ENCODE assay signal across 2 cellular contexts in the genomic region with DNA sequence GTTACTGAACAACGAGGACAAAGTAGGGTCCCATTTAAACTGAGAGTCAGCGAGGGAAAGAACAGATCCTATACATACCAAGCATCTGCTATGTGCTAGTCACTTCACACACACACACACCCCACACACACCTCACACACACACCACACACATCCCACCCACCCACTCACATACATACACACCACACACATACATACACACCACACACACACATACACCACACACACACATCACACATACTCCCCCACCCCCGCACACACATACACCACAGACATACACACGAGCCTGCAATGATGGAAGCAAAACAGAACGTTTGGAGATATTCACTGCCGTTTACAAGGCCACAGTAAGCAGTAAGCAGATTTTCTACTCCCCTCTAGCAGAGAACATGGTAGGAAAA.
TF ChIP-seq lines count a peak whose summit lies in the region.

No MANE protein-coding gene starts in this region.

TF ChIP-seq in SK-N-SH, 30 proteins besides CTCF, POLR2A, EP300 and RAD21 (continued from another document):
- TF ChIP-seq, protein P1, sequence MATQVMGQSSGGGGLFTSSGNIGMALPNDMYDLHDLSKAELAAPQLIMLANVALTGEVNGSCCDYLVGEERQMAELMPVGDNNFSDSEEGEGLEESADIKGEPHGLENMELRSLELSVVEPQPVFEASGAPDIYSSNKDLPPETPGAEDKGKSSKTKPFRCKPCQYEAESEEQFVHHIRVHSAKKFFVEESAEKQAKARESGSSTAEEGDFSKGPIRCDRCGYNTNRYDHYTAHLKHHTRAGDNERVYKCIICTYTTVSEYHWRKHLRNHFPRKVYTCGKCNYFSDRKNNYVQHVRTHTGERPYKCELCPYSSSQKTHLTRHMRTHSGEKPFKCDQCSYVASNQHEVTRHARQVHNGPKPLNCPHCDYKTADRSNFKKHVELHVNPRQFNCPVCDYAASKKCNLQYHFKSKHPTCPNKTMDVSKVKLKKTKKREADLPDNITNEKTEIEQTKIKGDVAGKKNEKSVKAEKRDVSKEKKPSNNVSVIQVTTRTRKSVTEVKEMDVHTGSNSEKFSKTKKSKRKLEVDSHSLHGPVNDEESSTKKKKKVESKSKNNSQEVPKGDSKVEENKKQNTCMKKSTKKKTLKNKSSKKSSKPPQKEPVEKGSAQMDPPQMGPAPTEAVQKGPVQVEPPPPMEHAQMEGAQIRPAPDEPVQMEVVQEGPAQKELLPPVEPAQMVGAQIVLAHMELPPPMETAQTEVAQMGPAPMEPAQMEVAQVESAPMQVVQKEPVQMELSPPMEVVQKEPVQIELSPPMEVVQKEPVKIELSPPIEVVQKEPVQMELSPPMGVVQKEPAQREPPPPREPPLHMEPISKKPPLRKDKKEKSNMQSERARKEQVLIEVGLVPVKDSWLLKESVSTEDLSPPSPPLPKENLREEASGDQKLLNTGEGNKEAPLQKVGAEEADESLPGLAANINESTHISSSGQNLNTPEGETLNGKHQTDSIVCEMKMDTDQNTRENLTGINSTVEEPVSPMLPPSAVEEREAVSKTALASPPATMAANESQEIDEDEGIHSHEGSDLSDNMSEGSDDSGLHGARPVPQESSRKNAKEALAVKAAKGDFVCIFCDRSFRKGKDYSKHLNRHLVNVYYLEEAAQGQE (IDR thresholded peaks at IDR 0.05; ENCODE audit: low read depth, low read length) = no peak

TF ChIP-seq in SK-N-SH treated with all-trans-retinoic acid at 6 μM for 48 hours, 23 proteins besides CTCF, POLR2A, EP300 and RAD21 (continued from another document):
- TF ChIP-seq ZC3H10 (CRISPR knock-in tag; IDR thresholded peaks at IDR 0.05) (no peak), TCF4 (CRISPR knock-in tag; IDR thresholded peaks at IDR 0.05; ENCODE audit: borderline replicate concordance) (no peak), BACH2 (CRISPR knock-in tag; IDR thresholded peaks at IDR 0.05; ENCODE audit: borderline replicate concordance) (no peak), ARNTL (CRISPR knock-in tag; IDR thresholded peaks at IDR 0.05; ENCODE audit: borderline replicate concordance, low read depth) (no peak), ZNF565 (CRISPR knock-in tag; conservative IDR thresholded peaks at IDR 0.05; ENCODE audit: low read depth) (no peak), PPARA (CRISPR knock-in tag; IDR thresholded peaks at IDR 0.05; ENCODE audit: borderline replicate concordance) (no peak), RARB (CRISPR knock-in tag; IDR thresholded peaks at IDR 0.05) (no peak), TOX (CRISPR knock-in tag; IDR thresholded peaks at IDR 0.05; ENCODE audit: borderline replicate concordance) (no peak), SNAI2 (CRISPR knock-in tag; IDR thresholded peaks at IDR 0.05) (no peak), ZFP3 (CRISPR knock-in tag; IDR thresholded peaks at IDR 0.05) (no peak), CSDC2 (CRISPR knock-in tag; IDR thresholded peaks at IDR 0.05) (no peak), GLIS3 (CRISPR knock-in tag; IDR thresholded peaks at IDR 0.05) (no peak), ESRRG (CRISPR knock-in tag; IDR thresholded peaks at IDR 0.05) (no peak), ZFP30 (CRISPR knock-in tag; IDR thresholded peaks at IDR 0.05) (no peak)
- TF ChIP-seq, protein P2, sequence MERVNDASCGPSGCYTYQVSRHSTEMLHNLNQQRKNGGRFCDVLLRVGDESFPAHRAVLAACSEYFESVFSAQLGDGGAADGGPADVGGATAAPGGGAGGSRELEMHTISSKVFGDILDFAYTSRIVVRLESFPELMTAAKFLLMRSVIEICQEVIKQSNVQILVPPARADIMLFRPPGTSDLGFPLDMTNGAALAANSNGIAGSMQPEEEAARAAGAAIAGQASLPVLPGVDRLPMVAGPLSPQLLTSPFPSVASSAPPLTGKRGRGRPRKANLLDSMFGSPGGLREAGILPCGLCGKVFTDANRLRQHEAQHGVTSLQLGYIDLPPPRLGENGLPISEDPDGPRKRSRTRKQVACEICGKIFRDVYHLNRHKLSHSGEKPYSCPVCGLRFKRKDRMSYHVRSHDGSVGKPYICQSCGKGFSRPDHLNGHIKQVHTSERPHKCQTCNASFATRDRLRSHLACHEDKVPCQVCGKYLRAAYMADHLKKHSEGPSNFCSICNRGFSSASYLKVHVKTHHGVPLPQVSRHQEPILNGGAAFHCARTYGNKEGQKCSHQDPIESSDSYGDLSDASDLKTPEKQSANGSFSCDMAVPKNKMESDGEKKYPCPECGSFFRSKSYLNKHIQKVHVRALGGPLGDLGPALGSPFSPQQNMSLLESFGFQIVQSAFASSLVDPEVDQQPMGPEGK (CRISPR knock-in tag; IDR thresholded peaks at IDR 0.05; ENCODE audit: borderline replicate concordance) = no peak
- TF ChIP-seq, protein P3, sequence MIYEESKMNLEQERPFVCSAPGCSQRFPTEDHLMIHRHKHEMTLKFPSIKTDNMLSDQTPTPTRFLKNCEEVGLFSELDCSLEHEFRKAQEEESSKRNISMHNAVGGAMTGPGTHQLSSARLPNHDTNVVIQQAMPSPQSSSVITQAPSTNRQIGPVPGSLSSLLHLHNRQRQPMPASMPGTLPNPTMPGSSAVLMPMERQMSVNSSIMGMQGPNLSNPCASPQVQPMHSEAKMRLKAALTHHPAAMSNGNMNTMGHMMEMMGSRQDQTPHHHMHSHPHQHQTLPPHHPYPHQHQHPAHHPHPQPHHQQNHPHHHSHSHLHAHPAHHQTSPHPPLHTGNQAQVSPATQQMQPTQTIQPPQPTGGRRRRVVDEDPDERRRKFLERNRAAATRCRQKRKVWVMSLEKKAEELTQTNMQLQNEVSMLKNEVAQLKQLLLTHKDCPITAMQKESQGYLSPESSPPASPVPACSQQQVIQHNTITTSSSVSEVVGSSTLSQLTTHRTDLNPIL (CRISPR knock-in tag; IDR thresholded peaks at IDR 0.05; ENCODE audit: low read depth) = no peak
- TF ChIP-seq, protein P4, sequence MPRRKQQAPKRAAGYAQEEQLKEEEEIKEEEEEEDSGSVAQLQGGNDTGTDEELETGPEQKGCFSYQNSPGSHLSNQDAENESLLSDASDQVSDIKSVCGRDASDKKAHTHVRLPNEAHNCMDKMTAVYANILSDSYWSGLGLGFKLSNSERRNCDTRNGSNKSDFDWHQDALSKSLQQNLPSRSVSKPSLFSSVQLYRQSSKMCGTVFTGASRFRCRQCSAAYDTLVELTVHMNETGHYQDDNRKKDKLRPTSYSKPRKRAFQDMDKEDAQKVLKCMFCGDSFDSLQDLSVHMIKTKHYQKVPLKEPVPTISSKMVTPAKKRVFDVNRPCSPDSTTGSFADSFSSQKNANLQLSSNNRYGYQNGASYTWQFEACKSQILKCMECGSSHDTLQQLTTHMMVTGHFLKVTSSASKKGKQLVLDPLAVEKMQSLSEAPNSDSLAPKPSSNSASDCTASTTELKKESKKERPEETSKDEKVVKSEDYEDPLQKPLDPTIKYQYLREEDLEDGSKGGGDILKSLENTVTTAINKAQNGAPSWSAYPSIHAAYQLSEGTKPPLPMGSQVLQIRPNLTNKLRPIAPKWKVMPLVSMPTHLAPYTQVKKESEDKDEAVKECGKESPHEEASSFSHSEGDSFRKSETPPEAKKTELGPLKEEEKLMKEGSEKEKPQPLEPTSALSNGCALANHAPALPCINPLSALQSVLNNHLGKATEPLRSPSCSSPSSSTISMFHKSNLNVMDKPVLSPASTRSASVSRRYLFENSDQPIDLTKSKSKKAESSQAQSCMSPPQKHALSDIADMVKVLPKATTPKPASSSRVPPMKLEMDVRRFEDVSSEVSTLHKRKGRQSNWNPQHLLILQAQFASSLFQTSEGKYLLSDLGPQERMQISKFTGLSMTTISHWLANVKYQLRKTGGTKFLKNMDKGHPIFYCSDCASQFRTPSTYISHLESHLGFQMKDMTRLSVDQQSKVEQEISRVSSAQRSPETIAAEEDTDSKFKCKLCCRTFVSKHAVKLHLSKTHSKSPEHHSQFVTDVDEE (CRISPR knock-in tag; IDR thresholded peaks at IDR 0.05) = no peak
